In the genomic region with DNA sequence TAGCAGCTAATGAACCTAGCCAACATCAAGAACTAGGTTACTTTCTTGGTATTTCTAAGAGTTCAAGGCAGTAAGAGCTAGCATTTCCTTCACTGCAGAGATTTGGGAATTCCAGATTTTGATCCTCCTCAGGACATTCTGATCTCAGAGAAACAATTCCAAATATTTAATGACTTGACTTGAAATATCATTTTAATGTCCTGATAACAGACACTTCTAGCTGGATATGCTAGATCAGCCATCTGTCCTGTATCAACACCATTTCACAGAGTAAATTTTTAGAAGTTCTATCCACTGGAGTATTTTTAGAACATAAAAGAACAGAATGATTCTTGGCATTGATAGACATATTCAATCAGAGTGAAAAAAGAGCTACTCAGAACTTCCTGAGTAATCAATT, we compare ENCODE assay signal across 24 cellular contexts.
"Had no signal": no experiment of that assay in that cellular context is flagged by ENCODE, and none has a peak within 500 bp of the region (broad histone marks: within the 10 kb centered on the region; RNA-seq: fewer than 3 reads in every experiment).

No MANE protein-coding gene starts in this region.

- H3K36me3 Mint-ChIP-seq: activated naive CD8-positive, alpha-beta T cell treated with anti-CD3 and anti-CD28 coated beads, Interleukin-2, amount 10 ng/mL, durations not matched to agents 7 days and 5 days; naive B cell had no signal

- H3K27me3 Mint-ChIP-seq: activated B cell treated with CpG ODN at 0.5 μM for 24 hours; dendritic cell treated with granulocyte-macrophage colony-stimulating factor and Interleukin-4, amounts not matched to agents 40 ng/mL and 50 ng/mL, for 4 days; naive B cell had no signal

- ATAC-seq: activated T-cell treated with anti-CD3 and anti-CD28 coated beads, Interleukin-2, amount 50 U/mL, for 72 hours; body of pancreas; foreskin keratinocyte; left lung; mucosa of descending colon had no signal

- H3K27ac Mint-ChIP-seq: activated B cell treated with CpG ODN at 0.5 μM for 24 hours; activated naive CD4-positive, alpha-beta T cell treated with anti-CD3 and anti-CD28 coated beads for 36 hours; activated naive CD8-positive, alpha-beta T cell treated with anti-CD3 and anti-CD28 coated beads, Interleukin-2, amount 10 ng/mL, durations not matched to agents 7 days and 5 days; activated T-cell treated with anti-CD3 and anti-CD28 coated beads, Interleukin-2, amount 50 U/mL, for 72 hours; dendritic cell treated with granulocyte-macrophage colony-stimulating factor and Interleukin-4, amounts not matched to agents 40 ng/mL and 50 ng/mL, for 4 days had no signal

- H3K27me3 ChIP-seq: body of pancreas, cardiac muscle cell, foreskin keratinocyte, left lung, sigmoid colon, thyroid gland had no signal

- H3K4me3 ChIP-seq: body of pancreas, cardiac muscle cell, left lung, mucosa of descending colon, sigmoid colon, thyroid gland had no signal

- H3K36me3 ChIP-seq: cardiac muscle cell, sigmoid colon, thyroid gland had no signal

- H3K27ac ChIP-seq: cardiac muscle cell, foreskin keratinocyte, left lung, thyroid gland had no signal

- H3K4me3 Mint-ChIP-seq: activated B cell treated with CpG ODN at 0.5 μM for 24 hours; activated naive CD4-positive, alpha-beta T cell treated with anti-CD3 and anti-CD28 coated beads for 36 hours; activated naive CD8-positive, alpha-beta T cell treated with anti-CD3 and anti-CD28 coated beads, Interleukin-2, amount 10 ng/mL, durations not matched to agents 7 days and 5 days; activated T-cell treated with anti-CD3 and anti-CD28 coated beads, Interleukin-2, amount 50 U/mL, for 72 hours; dendritic cell treated with granulocyte-macrophage colony-stimulating factor and Interleukin-4, amounts not matched to agents 40 ng/mL and 50 ng/mL, for 4 days; naive B cell had no signal

- H3K4me1 Mint-ChIP-seq: activated naive CD8-positive, alpha-beta T cell treated with anti-CD3 and anti-CD28 coated beads, Interleukin-2, amount 10 ng/mL, durations not matched to agents 7 days and 5 days had no signal

- H3K9me3 ChIP-seq: body of pancreas, left lung, mucosa of descending colon, sigmoid colon, thyroid gland had no signal

- H3K4me1 ChIP-seq: thyroid gland had no signal

- DNase-seq: activated B cell treated with CpG ODN at 0.5 μM for 24 hours; activated CD4-positive, alpha-beta T cell treated with anti-CD3 and anti-CD28 coated beads for 4 hours; activated CD4-positive, alpha-beta T cell treated with anti-CD3 and anti-CD28 coated beads, Interleukin-2, amount 50 U/mL, for 48 hours; activated effector memory CD4-positive, alpha-beta T cell treated with Interleukin-2 at 50 U/mL for 16 hours; activated naive CD4-positive, alpha-beta T cell treated with anti-CD3 and anti-CD28 coated beads for 36 hours; activated naive CD8-positive, alpha-beta T cell treated with anti-CD3 and anti-CD28 coated beads, Interleukin-2, amount 10 ng/mL, durations not matched to agents 7 days and 5 days; activated T-cell treated with anti-CD3 and anti-CD28 coated beads, Interleukin-2, amount 50 U/mL, for 72 hours; body of pancreas; effector CD8-positive, alpha-beta T cell; foreskin keratinocyte; hippocampal formation; kidney glomerular epithelial cell; left lung; mesenchymal stem cell; mucosa of descending colon; naive B cell; nucleus accumbens; sigmoid colon; stimulated activated CD4-positive, alpha-beta T cell treated with anti-CD3 and anti-CD28 coated beads, Interleukin-4, amount 100 ng/mL, for 1 hour; stimulated activated naive CD4-positive, alpha-beta T cell; T-helper 9 cell; thyroid gland had no signal

- H3K9me3 Mint-ChIP-seq: activated B cell treated with CpG ODN at 0.5 μM for 24 hours; activated naive CD4-positive, alpha-beta T cell treated with anti-CD3 and anti-CD28 coated beads for 36 hours; activated naive CD8-positive, alpha-beta T cell treated with anti-CD3 and anti-CD28 coated beads, Interleukin-2, amount 10 ng/mL, durations not matched to agents 7 days and 5 days; activated T-cell treated with anti-CD3 and anti-CD28 coated beads, Interleukin-2, amount 50 U/mL, for 72 hours; dendritic cell treated with granulocyte-macrophage colony-stimulating factor and Interleukin-4, amounts not matched to agents 40 ng/mL and 50 ng/mL, for 4 days; naive B cell had no signal
